ENCODE assay signal across 18 cellular contexts in the genomic region with DNA sequence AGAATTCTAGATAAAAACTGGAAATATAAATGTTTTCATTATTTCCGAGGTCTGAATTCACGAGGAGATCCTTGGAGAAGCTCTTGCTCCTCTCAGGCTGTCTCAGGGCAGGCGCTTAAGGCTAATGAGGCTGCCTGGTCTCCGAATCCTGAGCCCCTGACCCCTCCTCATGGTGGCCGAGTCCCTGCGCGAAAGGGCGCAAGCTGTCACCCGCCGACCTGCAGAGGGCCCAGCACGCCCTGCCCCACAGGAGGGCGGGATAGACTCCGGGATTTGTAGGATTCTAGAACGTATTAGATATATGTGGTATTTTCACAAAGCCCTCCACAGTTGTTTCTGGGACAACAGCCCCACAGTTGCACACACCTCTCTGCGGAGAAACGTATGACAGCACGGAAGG.
DNase-seq lines count a peak whose midpoint lies in the region; ATAC-seq and TF ChIP-seq lines count a peak whose summit lies in the region.
"Had no signal": no experiment of that assay in that cellular context is flagged by ENCODE, and none has a peak within 500 bp of the region (broad histone marks: within the 10 kb centered on the region; RNA-seq: fewer than 3 reads in every experiment).

No MANE protein-coding gene starts in this region.

- H3K4me3 ChIP-seq in H7 (ENCODE audit: insufficient read depth, low read depth, low read length) (no peak overlapping the region), left lung (no peak overlapping the region), testis (peak overlapping the region; percentile 34 to 43)

- TF ChIP-seq POLR2A in testis (IDR thresholded peaks at IDR 0.05): no peak

- H3K9me3 ChIP-seq in left lung (no peaks in the 10 kb centered on the region), testis (no peaks in the 10 kb centered on the region)
- H3K9me3 ChIP-seq: BE2C had no signal

- H3K27ac ChIP-seq in left lung: no peak overlapping the region
- H3K27ac ChIP-seq in testis: no peak overlapping the region

- DNase-seq in ELF-1 (ENCODE audit: low read depth, low spot score) (peak; percentile 27), H7 (peak; percentile 14), left lung (no peak), testis (no peak), germinal center (ENCODE audit: low spot score) (no peak), Ammon's horn (ENCODE audit: low spot score) (no peak), NCI-H526 treated with DMSO at 0.1 percent for 48 hours (lab: John Stamatoyannopoulos, UW) (no peak)
- DNase-seq: BE2C; C1 segment of cervical spinal cord; CD4-positive, CD25-positive, alpha-beta regulatory T cell; CD8-positive, alpha-beta memory T cell; COR-L47; DMS 273 treated with DMSO at 0.1 percent for 48 hours; DMS53; DND-41; EL; GOT3; IMR-90 had no signal

- intact Hi-C loops in left lung (cut with DNase I) (no loop called here), testis (cut with DNase I; ENCODE audit: low total_unique reads) (no loop called here)

- peak; percentile 44 for ATAC-seq in left lung

- TF ChIP-seq CTCF in left lung (IDR thresholded peaks at IDR 0.05) (no peak), testis (IDR thresholded peaks at IDR 0.05) (no peak)

- H3K27me3 ChIP-seq in H7 (ENCODE audit: control insufficient read depth, insufficient read depth, low read length) (no peaks in the 10 kb centered on the region), left lung (no peaks in the 10 kb centered on the region), testis (no peaks in the 10 kb centered on the region)
- H3K27me3 ChIP-seq: BE2C had no signal

- H3K36me3 ChIP-seq in H7 (replicated peaks; ENCODE audit: control insufficient read depth, insufficient read depth, low read length): no peaks in the 10 kb centered on the region
- no peaks in the 10 kb centered on the region for H3K36me3 ChIP-seq in left lung
- H3K36me3 ChIP-seq in testis (ENCODE audit: low read depth, missing control alignments): no peaks in the 10 kb centered on the region
- H3K36me3 ChIP-seq: BE2C had no signal

- no peaks in the 10 kb centered on the region for H3K4me1 ChIP-seq in left lung
- H3K4me1 ChIP-seq in testis: no peaks in the 10 kb centered on the region
- H3K4me1 ChIP-seq: BE2C had no signal

- WGBS in testis, 2 donors: 61 to 79% methylated on average over 15 to 17 of the region's 17 CpGs

Comparison
In these comparisons a context has a peak if more than half of its experiments do, and no peak if none do; other contexts are left out.
1. DNase-seq: peak in ELF-1 (single experiment) and H7 (single experiment); none in left lung (0 of 2), testis (single experiment), germinal center (single experiment), Ammon's horn (single experiment) and NCI-H526 treated with DMSO at 0.1 percent for 48 hours (single experiment).
2. H3K4me3 ChIP-seq: peak in testis (2 of 2); none in H7 (single experiment) and left lung (0 of 2).